20 cellular contexts compared by ENCODE assay signal in genomic region chr5:147568710-147569109, GRCh38. TPM values are rescaled to one million over a fixed set of nuclear protein-coding genes. Genes with fewer than 3 reads are reported as not detected.
"Had no signal": no experiment of that assay in that cellular context is flagged by ENCODE, and none has a peak within 500 bp of the region (broad histone marks: within the 10 kb centered on the region; RNA-seq: fewer than 3 reads in every experiment).

No MANE protein-coding gene starts in this region.

- H3K27ac ChIP-seq: foreskin keratinocyte, hepatocyte, left ventricle myocardium inferior, psoas muscle, tibial nerve, uterus had no signal

- H3K36me3 Mint-ChIP-seq: activated naive CD8-positive, alpha-beta T cell treated with anti-CD3 and anti-CD28 coated beads, Interleukin-2, amount 10 ng/mL, durations not matched to agents 7 days and 5 days; brain had no signal

- H3K9me3 Mint-ChIP-seq: activated CD4-positive, alpha-beta T cell treated with anti-CD3 and anti-CD28 coated beads, Interleukin-2, amount 10 ng/mL, durations not matched to agents 24 days and 14 days; activated CD8-positive, alpha-beta T cell treated with anti-CD3 and anti-CD28 coated beads for 36 hours; activated naive CD8-positive, alpha-beta T cell treated with anti-CD3 and anti-CD28 coated beads, Interleukin-2, amount 10 ng/mL, durations not matched to agents 7 days and 5 days; activated T-cell treated with anti-CD3 and anti-CD28 coated beads, Interleukin-2, amount 50 U/mL, for 24 hours; activated T-helper 2 cell treated with anti-CD3 and anti-CD28 coated beads, Interferon-gamma antibody, Interleukin-2, Interleukin-4, amounts not matched to agents 10 μg/mL and 5 μg/mL and 100 μg/mL, durations not matched to agents 14 hours and 24 hours and 36 hours; brain; neural crest cell had no signal

- H3K4me3 Mint-ChIP-seq: activated CD4-positive, alpha-beta T cell treated with anti-CD3 and anti-CD28 coated beads, Interleukin-2, amount 10 ng/mL, durations not matched to agents 24 days and 14 days; activated CD8-positive, alpha-beta T cell treated with anti-CD3 and anti-CD28 coated beads for 36 hours; activated naive CD8-positive, alpha-beta T cell treated with anti-CD3 and anti-CD28 coated beads, Interleukin-2, amount 10 ng/mL, durations not matched to agents 7 days and 5 days; activated T-cell treated with anti-CD3 and anti-CD28 coated beads, Interleukin-2, amount 50 U/mL, for 24 hours; brain; neural crest cell had no signal

- DNase-seq: activated CD4-positive, alpha-beta T cell treated with anti-CD3 and anti-CD28 coated beads, Interleukin-2, amount 10 ng/mL, durations not matched to agents 24 days and 14 days; activated CD8-positive, alpha-beta T cell treated with anti-CD3 and anti-CD28 coated beads for 36 hours; activated naive CD4-positive, alpha-beta T cell treated with Interleukin-2 at 50 U/mL for 16 hours; activated naive CD8-positive, alpha-beta T cell treated with anti-CD3 and anti-CD28 coated beads, Interleukin-2, amount 10 ng/mL, durations not matched to agents 7 days and 5 days; activated T-cell treated with anti-CD3 and anti-CD28 coated beads, Interleukin-2, amount 50 U/mL, for 24 hours; amygdala; caudate nucleus; foreskin keratinocyte; left ventricle myocardium inferior; mammary epithelial cell; psoas muscle; right cardiac atrium; stimulated activated naive CD8-positive, alpha-beta T cell treated with anti-CD3 and anti-CD28 coated beads, Interleukin-15, Interleukin-2, amounts not matched to agents 100 U/mL and 50 U/mL, for 24 hours; T-helper 9 cell; uterus had no signal

- H3K27me3 ChIP-seq: foreskin keratinocyte, hepatocyte, tibial nerve, uterus had no signal

- H3K27me3 Mint-ChIP-seq: activated CD4-positive, alpha-beta T cell treated with anti-CD3 and anti-CD28 coated beads, Interleukin-2, amount 10 ng/mL, durations not matched to agents 24 days and 14 days; activated naive CD8-positive, alpha-beta T cell treated with anti-CD3 and anti-CD28 coated beads, Interleukin-2, amount 10 ng/mL, durations not matched to agents 7 days and 5 days; activated T-cell treated with anti-CD3 and anti-CD28 coated beads, Interleukin-2, amount 50 U/mL, for 24 hours; brain had no signal

- H2AFZ ChIP-seq: hepatocyte had no signal

- H3K4me3 ChIP-seq: hepatocyte, left ventricle myocardium inferior, psoas muscle, tibial nerve, uterus had no signal

- H3K36me3 ChIP-seq: left ventricle myocardium inferior, tibial nerve, uterus had no signal

- H3K4me1 Mint-ChIP-seq: activated CD4-positive, alpha-beta T cell treated with anti-CD3 and anti-CD28 coated beads, Interleukin-2, amount 10 ng/mL, durations not matched to agents 24 days and 14 days; activated naive CD8-positive, alpha-beta T cell treated with anti-CD3 and anti-CD28 coated beads, Interleukin-2, amount 10 ng/mL, durations not matched to agents 7 days and 5 days had no signal

- H3K79me2 ChIP-seq: hepatocyte had no signal

- H3K9me3 ChIP-seq: left ventricle myocardium inferior, psoas muscle, tibial nerve, uterus had no signal

- ATAC-seq: activated CD8-positive, alpha-beta T cell treated with anti-CD3 and anti-CD28 coated beads for 36 hours; psoas muscle; right cardiac atrium; stimulated activated naive CD8-positive, alpha-beta T cell treated with anti-CD3 and anti-CD28 coated beads, Interleukin-15, Interleukin-2, amounts not matched to agents 100 U/mL and 50 U/mL, for 24 hours had no signal

- H3K4me2 ChIP-seq: hepatocyte had no signal

- H3K27ac Mint-ChIP-seq: activated CD4-positive, alpha-beta T cell treated with anti-CD3 and anti-CD28 coated beads, Interleukin-2, amount 10 ng/mL, durations not matched to agents 24 days and 14 days; activated CD8-positive, alpha-beta T cell treated with anti-CD3 and anti-CD28 coated beads for 36 hours; activated naive CD8-positive, alpha-beta T cell treated with anti-CD3 and anti-CD28 coated beads, Interleukin-2, amount 10 ng/mL, durations not matched to agents 7 days and 5 days; activated T-cell treated with anti-CD3 and anti-CD28 coated beads, Interleukin-2, amount 50 U/mL, for 24 hours; activated T-helper 2 cell treated with anti-CD3 and anti-CD28 coated beads, Interferon-gamma antibody, Interleukin-2, Interleukin-4, amounts not matched to agents 10 μg/mL and 5 μg/mL and 100 μg/mL, durations not matched to agents 14 hours and 24 hours and 36 hours; brain had no signal

- H3K4me1 ChIP-seq: left ventricle myocardium inferior, psoas muscle, tibial nerve, uterus had no signal

RNA-seq across cellular contexts. Expression of gene DPYSL3, which starts 58.8 kb away (rescaled TPM):
- total RNA-seq: activated naive CD8-positive, alpha-beta T cell treated with anti-CD3 and anti-CD28 coated beads, Interleukin-2, amount 10 ng/mL, durations not matched to agents 7 days and 5 days had no signal
